Comparison of ENCODE assay signal across 34 cellular contexts in genomic region chr14:94795372-94795771, GRCh38. TPM values are rescaled to one million over a fixed set of nuclear protein-coding genes. Genes with fewer than 3 reads are reported as not detected.
"Had no signal": no experiment of that assay in that cellular context is flagged by ENCODE, and none has a peak within 500 bp of the region (broad histone marks: within the 10 kb centered on the region; RNA-seq: fewer than 3 reads in every experiment).

No MANE protein-coding gene starts in this region.

- H3K4me1 Mint-ChIP-seq: activated CD4-positive, alpha-beta T cell treated with anti-CD3 and anti-CD28 coated beads, Interleukin-2, amount 10 ng/mL, durations not matched to agents 24 days and 14 days; nephron; stimulated activated naive CD8-positive, alpha-beta T cell treated with anti-CD3 and anti-CD28 coated beads, Interleukin-15, amount 100 ng/mL, for 72 hours had no signal

- H3K27ac Mint-ChIP-seq: activated CD4-positive, alpha-beta memory T cell treated with anti-CD3 and anti-CD28 coated beads for 36 hours; activated CD4-positive, alpha-beta T cell treated with anti-CD3 and anti-CD28 coated beads, Interleukin-2, amount 10 ng/mL, durations not matched to agents 24 days and 14 days; activated T-cell treated with anti-CD3 and anti-CD28 coated beads, Interleukin-2, amount 50 U/mL, for 24 hours; dendritic cell treated with granulocyte-macrophage colony-stimulating factor and Interleukin-4, amounts not matched to agents 40 ng/mL and 50 ng/mL, for 4 days; endodermal cell; nephron; progenitor cell of endocrine pancreas had no signal

- H3K4me1 ChIP-seq: heart left ventricle, left lung, lower lobe of right lung, upper lobe of left lung had no signal

- H3K4me3 ChIP-seq: heart left ventricle, left lung, lower lobe of right lung, skin epidermis, upper lobe of left lung had no signal

- H3K36me3 Mint-ChIP-seq: activated CD4-positive, alpha-beta memory T cell treated with anti-CD3 and anti-CD28 coated beads for 36 hours had no signal

- H3K4me3 Mint-ChIP-seq: activated CD4-positive, alpha-beta memory T cell treated with anti-CD3 and anti-CD28 coated beads for 36 hours; activated CD4-positive, alpha-beta T cell treated with anti-CD3 and anti-CD28 coated beads, Interleukin-2, amount 10 ng/mL, durations not matched to agents 24 days and 14 days; activated T-cell treated with anti-CD3 and anti-CD28 coated beads, Interleukin-2, amount 50 U/mL, for 24 hours; dendritic cell treated with granulocyte-macrophage colony-stimulating factor and Interleukin-4, amounts not matched to agents 40 ng/mL and 50 ng/mL, for 4 days; endodermal cell; nephron; stimulated activated naive CD8-positive, alpha-beta T cell treated with anti-CD3 and anti-CD28 coated beads, Interleukin-15, amount 100 ng/mL, for 72 hours had no signal

- H3K27me3 Mint-ChIP-seq: activated CD4-positive, alpha-beta T cell treated with anti-CD3 and anti-CD28 coated beads, Interleukin-2, amount 10 ng/mL, durations not matched to agents 24 days and 14 days had no signal

- H3K36me3 ChIP-seq: heart left ventricle, left lung, lower lobe of right lung, neutrophil, upper lobe of left lung had no signal

- H3K9me3 ChIP-seq: left lung, lower lobe of right lung, neutrophil, upper lobe of left lung had no signal

- H3K27me3 ChIP-seq: upper lobe of left lung had no signal

- DNase-seq: activated CD4-positive, alpha-beta memory T cell treated with anti-CD3 and anti-CD28 coated beads for 36 hours; activated CD4-positive, alpha-beta T cell treated with anti-CD3 and anti-CD28 coated beads, Interleukin-2, amount 10 ng/mL, durations not matched to agents 24 days and 14 days; activated CD4-positive, CD25-positive, alpha-beta regulatory T cell treated with anti-CD3 and anti-CD28 coated beads, Interleukin-2, amount 50 U/mL, for 72 hours; activated CD8-positive, alpha-beta memory T cell treated with anti-CD3 and anti-CD28 coated beads, Interleukin-2, amount 50 U/mL, for 4 hours; activated gamma-delta T cell; activated naive CD4-positive, alpha-beta T cell treated with anti-CD3 and anti-CD28 coated beads, Interleukin-2, amount 50 U/mL, for 16 hours; activated T-cell treated with anti-CD3 and anti-CD28 coated beads, Interleukin-2, amount 50 U/mL, for 24 hours; amniotic stem cell; central memory CD4-positive, alpha-beta T cell; endodermal cell; foreskin fibroblast; heart left ventricle; hypothalamus; kidney glomerular epithelial cell; left lung; lower lobe of right lung; mesenchymal stem cell; stimulated activated CD4-positive, alpha-beta T cell treated with anti-CD3 and anti-CD28 coated beads, Interleukin-12 subunit alpha, Interleukin-12 subunit beta, amount 100 ng/mL, for 4 hours; stimulated activated CD4-positive, alpha-beta T cell treated with anti-CD3 and anti-CD28 coated beads, Interleukin-4, amount 100 ng/mL, for 1 hour; stimulated activated naive CD8-positive, alpha-beta T cell treated with anti-CD3 and anti-CD28 coated beads, Interleukin-15, amount 100 ng/mL, for 72 hours; substantia nigra; T-helper 2 cell; upper lobe of left lung had no signal

- ATAC-seq: esophagus mucosa; heart left ventricle; left lung; lower lobe of right lung; sciatic nerve; stimulated activated naive CD8-positive, alpha-beta T cell treated with anti-CD3 and anti-CD28 coated beads, Interleukin-15, amount 100 ng/mL, for 72 hours had no signal

- H3K9me3 Mint-ChIP-seq: activated CD4-positive, alpha-beta memory T cell treated with anti-CD3 and anti-CD28 coated beads for 36 hours; activated CD4-positive, alpha-beta T cell treated with anti-CD3 and anti-CD28 coated beads, Interleukin-2, amount 10 ng/mL, durations not matched to agents 24 days and 14 days; activated T-cell treated with anti-CD3 and anti-CD28 coated beads, Interleukin-2, amount 50 U/mL, for 24 hours; dendritic cell treated with granulocyte-macrophage colony-stimulating factor and Interleukin-4, amounts not matched to agents 40 ng/mL and 50 ng/mL, for 4 days; endodermal cell; nephron; stimulated activated naive CD8-positive, alpha-beta T cell treated with anti-CD3 and anti-CD28 coated beads, Interleukin-15, amount 100 ng/mL, for 72 hours had no signal

- H3K27ac ChIP-seq: heart left ventricle, left lung, lower lobe of right lung, neutrophil, skin epidermis, upper lobe of left lung had no signal

RNA-seq across cellular contexts. Expression of gene GSC, which starts 25.5 kb away (rescaled TPM):
- total RNA-seq: activated CD4-positive, alpha-beta memory T cell treated with anti-CD3 and anti-CD28 coated beads for 36 hours; activated CD4-positive, alpha-beta T cell treated with anti-CD3 and anti-CD28 coated beads, Interleukin-2, amount 10 ng/mL, durations not matched to agents 24 days and 14 days; activated CD8-positive, alpha-beta memory T cell treated with anti-CD3 and anti-CD28 coated beads for 36 hours; left lung; mucosa of gallbladder; osteocyte; progenitor cell of endocrine pancreas; renal cortical epithelial cell had no signal
